23 cellular contexts compared by ENCODE assay signal in genomic region chr6:155194399-155194798, GRCh38.
DNase-seq lines count a peak whose midpoint lies in the region; ATAC-seq and TF ChIP-seq lines count a peak whose summit lies in the region.
"Had no signal": no experiment of that assay in that cellular context is flagged by ENCODE, and none has a peak within 500 bp of the region (broad histone marks: within the 10 kb centered on the region; RNA-seq: fewer than 3 reads in every experiment).

No MANE protein-coding gene starts in this region.

- H3K9me3 ChIP-seq in mucosa of descending colon (no peaks in the 10 kb centered on the region), adrenal gland (replicated peaks in 1 of 3) (no peaks in the 10 kb centered on the region)
- H3K9me3 ChIP-seq: SJSA1 had no signal

- H3K4me1 Mint-ChIP-seq in WTC11 = 0 out of 2 replicates have a peak, but pooled peaks cover 4% of the 10 kb centered on the region

- no peaks in the 10 kb centered on the region for H3K27me3 ChIP-seq in adrenal gland
- H3K27me3 ChIP-seq: SJSA1 had no signal

- H3K27me3 Mint-ChIP-seq in WTC11 (ENCODE audit: low read depth) = no peaks in the 10 kb centered on the region

- H3K9me3 Mint-ChIP-seq in WTC11 = peaks cover 15% of the 10 kb centered on the region
- H3K9me3 Mint-ChIP-seq: HFFc6 had no signal

- peaks cover 10% of the 10 kb centered on the region for H3K36me3 Mint-ChIP-seq in WTC11

- DNase-seq in DMS53 (lab: John Stamatoyannopoulos, UW) (peak; percentile 51), HCEC 1CT (peak; percentile 14), WTC11 (ENCODE audit: low spot score) (no peak), mucosa of descending colon (no peak), sciatic nerve (ENCODE audit: low spot score) (no peak), OCI-M2 (lab: John Stamatoyannopoulos, UW; ENCODE audit: unreplicated experiment) (no peak), adrenal gland (no peak)
- DNase-seq: Calu3; CD8-positive, alpha-beta memory T cell; DMS153; HFFc6; NCI-H1105; NCI-H146; NCI-H2029 treated with DMSO at 0.1 percent for 48 hours; NCI-H226; NCI-H524; NCI-H82 had no signal

- H3K27ac Mint-ChIP-seq in WTC11 = peak overlapping the region; percentile 30; the same call in 1 of the 2 replicates
- H3K27ac Mint-ChIP-seq: HFFc6 had no signal

- POLR2A ChIA-PET in WTC11 (lab: Charles Lee) = no interaction called here

- H3K4me1 ChIP-seq in mucosa of descending colon (ENCODE audit: low read depth) (no peaks in the 10 kb centered on the region), adrenal gland (replicated peaks in 1 of 2) (no peaks in the 10 kb centered on the region)

- no peaks in the 10 kb centered on the region for H3K36me3 ChIP-seq in mucosa of descending colon (ENCODE audit: low read depth)
- H3K36me3 ChIP-seq in adrenal gland (replicated peaks in 1 of 2) = no peaks in the 10 kb centered on the region

- no peak overlapping the region for H3K27ac ChIP-seq in adrenal gland
- H3K27ac ChIP-seq: C4-2B, KMS-11, SJSA1 had no signal

- ATAC-seq in WTC11 (no peak), mucosa of descending colon (peak; percentile 25), sciatic nerve (no peak)
- ATAC-seq in activated CD4-positive, CD25-positive, alpha-beta regulatory T cell treated with anti-CD3 and anti-CD28 coated beads, Interleukin-2, amount 50 U/mL, for 24 hours = no peak
- ATAC-seq: GM12878, Right ventricle myocardium inferior had no signal

- 95 to 100% (median 98%) methylated on average over 2 of the region's 2 CpGs for WGBS in adrenal gland, 4 donors

- no peak overlapping the region for H3K4me3 Mint-ChIP-seq in WTC11
- H3K4me3 Mint-ChIP-seq: CD8-positive, alpha-beta memory T cell; HFFc6 had no signal

- TF ChIP-seq CTCF in WTC11 (IDR thresholded peaks at IDR 0.05) (no peak), mucosa of descending colon (IDR thresholded peaks at IDR 0.05) (no peak), adrenal gland (IDR thresholded peaks at IDR 0.05) (no peak)

- no peak for TF ChIP-seq POLR2A in adrenal gland (IDR thresholded peaks at IDR 0.05)

- H3K4me3 ChIP-seq in mucosa of descending colon (no peak overlapping the region), adrenal gland (no peak overlapping the region)
- H3K4me3 ChIP-seq: GM12878, SJSA1 had no signal

- intact Hi-C loops in mucosa of descending colon (cut with DNase I, micrococcal nuclease) (no loop called here), sciatic nerve (cut with DNase I) (no loop called here), adrenal gland (cut with DNase I) (no loop called here)

- CTCF ChIA-PET in WTC11 (lab: Charles Lee) = no interaction called here

TF ChIP-seq in WTC11, 78 proteins besides CTCF, POLR2A, EP300 and RAD21:
- TF ChIP-seq ZNF423 (CRISPR knock-in tag; IDR thresholded peaks at IDR 0.05) (no peak), JUN (CRISPR knock-in tag; IDR thresholded peaks at IDR 0.05) (no peak)
TF ChIP-seq in WTC11: peak in this region for 0.

Comparison
In these comparisons a context has a peak if more than half of its experiments do, and no peak if none do; other contexts are left out.
1. DNase-seq: peak in DMS53 (single experiment) and HCEC 1CT (single experiment); none in WTC11 (single experiment), mucosa of descending colon (0 of 3), sciatic nerve (single experiment), OCI-M2 (single experiment) and adrenal gland (0 of 7).